In genomic region chr11:66868726-66869291, GRCh38 we compare ENCODE assay signal across 1 cellular context.
TF ChIP-seq lines count a peak whose summit lies in the region.

No MANE protein-coding gene starts in this region.

TF ChIP-seq in HepG2, 621 proteins besides CTCF, POLR2A, EP300 and RAD21 (continues in another document):
- TF ChIP-seq CHD4 (IDR thresholded peaks at IDR 0.05; ENCODE audit: borderline replicate concordance, low read length) = no peak
- TF ChIP-seq SYNCRIP (IDR thresholded peaks at IDR 0.05; ENCODE audit: insufficient read depth, low read depth, low read length) = no peak
- no peak for TF ChIP-seq ZNF292 (CRISPR knock-in tag; IDR thresholded peaks at IDR 0.05; ENCODE audit: borderline replicate concordance, low read depth)
- TF ChIP-seq RBM22 (optimal IDR thresholded peaks at IDR 0.05; ENCODE audit: low read length) = no peak
- no peak for TF ChIP-seq ZNF142 (CRISPR knock-in tag; IDR thresholded peaks at IDR 0.05)
- no peak for TF ChIP-seq LCORL (IDR thresholded peaks at IDR 0.05)
- no peak for TF ChIP-seq LCORL (CRISPR knock-in tag; IDR thresholded peaks at IDR 0.05)
- TF ChIP-seq, protein P1, sequence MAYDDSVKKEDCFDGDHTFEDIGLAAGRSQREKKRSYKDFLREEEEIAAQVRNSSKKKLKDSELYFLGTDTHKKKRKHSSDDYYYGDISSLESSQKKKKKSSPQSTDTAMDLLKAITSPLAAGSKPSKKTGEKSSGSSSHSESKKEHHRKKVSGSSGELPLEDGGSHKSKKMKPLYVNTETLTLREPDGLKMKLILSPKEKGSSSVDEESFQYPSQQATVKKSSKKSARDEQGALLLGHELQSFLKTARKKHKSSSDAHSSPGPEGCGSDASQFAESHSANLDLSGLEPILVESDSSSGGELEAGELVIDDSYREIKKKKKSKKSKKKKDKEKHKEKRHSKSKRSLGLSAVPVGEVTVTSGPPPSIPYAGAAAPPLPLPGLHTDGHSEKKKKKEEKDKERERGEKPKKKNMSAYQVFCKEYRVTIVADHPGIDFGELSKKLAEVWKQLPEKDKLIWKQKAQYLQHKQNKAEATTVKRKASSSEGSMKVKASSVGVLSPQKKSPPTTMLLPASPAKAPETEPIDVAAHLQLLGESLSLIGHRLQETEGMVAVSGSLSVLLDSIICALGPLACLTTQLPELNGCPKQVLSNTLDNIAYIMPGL (CRISPR knock-in tag; IDR thresholded peaks at IDR 0.05; ENCODE audit: borderline replicate concordance in 1 of 2, low read depth in 1 of 2) = peak; percentile 27 to 42; a peak in 2 of 4 replicates
- TF ChIP-seq MYC (CRISPR knock-in tag; IDR thresholded peaks at IDR 0.05; ENCODE audit: borderline replicate concordance) = peak; percentile 37; the same call in 1 of the 2 replicates
- TF ChIP-seq TBX2 (CRISPR knock-in tag; IDR thresholded peaks at IDR 0.05; ENCODE audit: borderline replicate concordance) = no peak
- TF ChIP-seq FOSL2 (CRISPR knock-in tag; IDR thresholded peaks at IDR 0.05) = peak; percentile 29; the same call in 1 of the 2 replicates
- TF ChIP-seq, protein P2, sequence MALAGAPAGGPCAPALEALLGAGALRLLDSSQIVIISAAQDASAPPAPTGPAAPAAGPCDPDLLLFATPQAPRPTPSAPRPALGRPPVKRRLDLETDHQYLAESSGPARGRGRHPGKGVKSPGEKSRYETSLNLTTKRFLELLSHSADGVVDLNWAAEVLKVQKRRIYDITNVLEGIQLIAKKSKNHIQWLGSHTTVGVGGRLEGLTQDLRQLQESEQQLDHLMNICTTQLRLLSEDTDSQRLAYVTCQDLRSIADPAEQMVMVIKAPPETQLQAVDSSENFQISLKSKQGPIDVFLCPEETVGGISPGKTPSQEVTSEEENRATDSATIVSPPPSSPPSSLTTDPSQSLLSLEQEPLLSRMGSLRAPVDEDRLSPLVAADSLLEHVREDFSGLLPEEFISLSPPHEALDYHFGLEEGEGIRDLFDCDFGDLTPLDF (CRISPR knock-in tag; IDR thresholded peaks at IDR 0.05) = no peak
- TF ChIP-seq, protein P3, sequence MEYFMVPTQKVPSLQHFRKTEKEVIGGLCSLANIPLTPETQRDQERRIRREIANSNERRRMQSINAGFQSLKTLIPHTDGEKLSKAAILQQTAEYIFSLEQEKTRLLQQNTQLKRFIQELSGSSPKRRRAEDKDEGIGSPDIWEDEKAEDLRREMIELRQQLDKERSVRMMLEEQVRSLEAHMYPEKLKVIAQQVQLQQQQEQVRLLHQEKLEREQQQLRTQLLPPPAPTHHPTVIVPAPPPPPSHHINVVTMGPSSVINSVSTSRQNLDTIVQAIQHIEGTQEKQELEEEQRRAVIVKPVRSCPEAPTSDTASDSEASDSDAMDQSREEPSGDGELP (IDR thresholded peaks at IDR 0.05; ENCODE audit: borderline replicate concordance, low read depth) = 0 out of 2 replicates have a peak, but pooled peaks have one; percentile 11
- TF ChIP-seq, protein P4, sequence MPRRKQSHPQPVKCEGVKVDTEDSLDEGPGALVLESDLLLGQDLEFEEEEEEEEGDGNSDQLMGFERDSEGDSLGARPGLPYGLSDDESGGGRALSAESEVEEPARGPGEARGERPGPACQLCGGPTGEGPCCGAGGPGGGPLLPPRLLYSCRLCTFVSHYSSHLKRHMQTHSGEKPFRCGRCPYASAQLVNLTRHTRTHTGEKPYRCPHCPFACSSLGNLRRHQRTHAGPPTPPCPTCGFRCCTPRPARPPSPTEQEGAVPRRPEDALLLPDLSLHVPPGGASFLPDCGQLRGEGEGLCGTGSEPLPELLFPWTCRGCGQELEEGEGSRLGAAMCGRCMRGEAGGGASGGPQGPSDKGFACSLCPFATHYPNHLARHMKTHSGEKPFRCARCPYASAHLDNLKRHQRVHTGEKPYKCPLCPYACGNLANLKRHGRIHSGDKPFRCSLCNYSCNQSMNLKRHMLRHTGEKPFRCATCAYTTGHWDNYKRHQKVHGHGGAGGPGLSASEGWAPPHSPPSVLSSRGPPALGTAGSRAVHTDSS (CRISPR knock-in tag; conservative IDR thresholded peaks at IDR 0.05) = no peak
- TF ChIP-seq ZNF143 (CRISPR knock-in tag; IDR thresholded peaks at IDR 0.05) = no peak
- no peak for TF ChIP-seq MTF1 (CRISPR knock-in tag; IDR thresholded peaks at IDR 0.05)
- no peak for TF ChIP-seq ZNF207 (IDR thresholded peaks at IDR 0.05; ENCODE audit: borderline replicate concordance)
- no peak for TF ChIP-seq HOXA7 (CRISPR knock-in tag; IDR thresholded peaks at IDR 0.05)
- TF ChIP-seq, protein P5, sequence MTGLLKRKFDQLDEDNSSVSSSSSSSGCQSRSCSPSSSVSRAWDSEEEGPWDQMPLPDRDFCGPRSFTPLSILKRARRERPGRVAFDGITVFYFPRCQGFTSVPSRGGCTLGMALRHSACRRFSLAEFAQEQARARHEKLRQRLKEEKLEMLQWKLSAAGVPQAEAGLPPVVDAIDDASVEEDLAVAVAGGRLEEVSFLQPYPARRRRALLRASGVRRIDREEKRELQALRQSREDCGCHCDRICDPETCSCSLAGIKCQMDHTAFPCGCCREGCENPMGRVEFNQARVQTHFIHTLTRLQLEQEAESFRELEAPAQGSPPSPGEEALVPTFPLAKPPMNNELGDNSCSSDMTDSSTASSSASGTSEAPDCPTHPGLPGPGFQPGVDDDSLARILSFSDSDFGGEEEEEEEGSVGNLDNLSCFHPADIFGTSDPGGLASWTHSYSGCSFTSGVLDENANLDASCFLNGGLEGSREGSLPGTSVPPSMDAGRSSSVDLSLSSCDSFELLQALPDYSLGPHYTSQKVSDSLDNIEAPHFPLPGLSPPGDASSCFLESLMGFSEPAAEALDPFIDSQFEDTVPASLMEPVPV (CRISPR knock-in tag; IDR thresholded peaks at IDR 0.05) = no peak
- 0 out of 2 replicates have a peak, but pooled peaks have one; percentile 15 for TF ChIP-seq BCL6 (CRISPR knock-in tag; IDR thresholded peaks at IDR 0.05)
- TF ChIP-seq CHD2 (IDR thresholded peaks at IDR 0.05; ENCODE audit: low read depth, low read length) = no peak
- no peak for TF ChIP-seq ZNF557 (CRISPR knock-in tag; IDR thresholded peaks at IDR 0.05)
- TF ChIP-seq KDM5B (CRISPR knock-in tag; IDR thresholded peaks at IDR 0.05; ENCODE audit: borderline replicate concordance) = 0 out of 2 replicates have a peak, but pooled peaks have one; percentile 28
- TF ChIP-seq ZBTB1 (CRISPR knock-in tag; IDR thresholded peaks at IDR 0.05; ENCODE audit: borderline replicate concordance) = no peak
- no peak for TF ChIP-seq U2AF1 (optimal IDR thresholded peaks at IDR 0.05; ENCODE audit: low read depth, low read length)
- no peak for TF ChIP-seq ZNF772 (CRISPR knock-in tag; IDR thresholded peaks at IDR 0.05)
- TF ChIP-seq ZFP41 (CRISPR knock-in tag; IDR thresholded peaks at IDR 0.05; ENCODE audit: borderline replicate concordance) = no peak
- no peak for TF ChIP-seq PHF20 (CRISPR knock-in tag; IDR thresholded peaks at IDR 0.05)
- no peak for TF ChIP-seq PPARG (CRISPR knock-in tag; conservative IDR thresholded peaks at IDR 0.05)
- TF ChIP-seq SP5 (CRISPR knock-in tag; IDR thresholded peaks at IDR 0.05; ENCODE audit: borderline replicate concordance, low read depth) = peak; percentile 40; the same call in 1 of the 2 replicates
- TF ChIP-seq, protein P6, sequence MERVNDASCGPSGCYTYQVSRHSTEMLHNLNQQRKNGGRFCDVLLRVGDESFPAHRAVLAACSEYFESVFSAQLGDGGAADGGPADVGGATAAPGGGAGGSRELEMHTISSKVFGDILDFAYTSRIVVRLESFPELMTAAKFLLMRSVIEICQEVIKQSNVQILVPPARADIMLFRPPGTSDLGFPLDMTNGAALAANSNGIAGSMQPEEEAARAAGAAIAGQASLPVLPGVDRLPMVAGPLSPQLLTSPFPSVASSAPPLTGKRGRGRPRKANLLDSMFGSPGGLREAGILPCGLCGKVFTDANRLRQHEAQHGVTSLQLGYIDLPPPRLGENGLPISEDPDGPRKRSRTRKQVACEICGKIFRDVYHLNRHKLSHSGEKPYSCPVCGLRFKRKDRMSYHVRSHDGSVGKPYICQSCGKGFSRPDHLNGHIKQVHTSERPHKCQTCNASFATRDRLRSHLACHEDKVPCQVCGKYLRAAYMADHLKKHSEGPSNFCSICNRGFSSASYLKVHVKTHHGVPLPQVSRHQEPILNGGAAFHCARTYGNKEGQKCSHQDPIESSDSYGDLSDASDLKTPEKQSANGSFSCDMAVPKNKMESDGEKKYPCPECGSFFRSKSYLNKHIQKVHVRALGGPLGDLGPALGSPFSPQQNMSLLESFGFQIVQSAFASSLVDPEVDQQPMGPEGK (CRISPR knock-in tag; IDR thresholded peaks at IDR 0.05) = peak; percentile 65
- TF ChIP-seq NR3C1 (CRISPR knock-in tag; IDR thresholded peaks at IDR 0.05) = no peak
- TF ChIP-seq, protein P7, sequence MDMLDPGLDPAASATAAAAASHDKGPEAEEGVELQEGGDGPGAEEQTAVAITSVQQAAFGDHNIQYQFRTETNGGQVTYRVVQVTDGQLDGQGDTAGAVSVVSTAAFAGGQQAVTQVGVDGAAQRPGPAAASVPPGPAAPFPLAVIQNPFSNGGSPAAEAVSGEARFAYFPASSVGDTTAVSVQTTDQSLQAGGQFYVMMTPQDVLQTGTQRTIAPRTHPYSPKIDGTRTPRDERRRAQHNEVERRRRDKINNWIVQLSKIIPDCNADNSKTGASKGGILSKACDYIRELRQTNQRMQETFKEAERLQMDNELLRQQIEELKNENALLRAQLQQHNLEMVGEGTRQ (IDR thresholded peaks at IDR 0.05; ENCODE audit: low read depth, low read length) = peak; percentile 34; the same call in 1 of the 2 replicates
- TF ChIP-seq, protein P7 (CRISPR knock-in tag; IDR thresholded peaks at IDR 0.05; ENCODE audit: borderline replicate concordance) = no peak
- peak; percentile 53 for TF ChIP-seq STAG1 (CRISPR knock-in tag; IDR thresholded peaks at IDR 0.05)
- TF ChIP-seq ZNF362 (CRISPR knock-in tag; IDR thresholded peaks at IDR 0.05; ENCODE audit: borderline replicate concordance) = no peak
- TF ChIP-seq, protein P8, sequence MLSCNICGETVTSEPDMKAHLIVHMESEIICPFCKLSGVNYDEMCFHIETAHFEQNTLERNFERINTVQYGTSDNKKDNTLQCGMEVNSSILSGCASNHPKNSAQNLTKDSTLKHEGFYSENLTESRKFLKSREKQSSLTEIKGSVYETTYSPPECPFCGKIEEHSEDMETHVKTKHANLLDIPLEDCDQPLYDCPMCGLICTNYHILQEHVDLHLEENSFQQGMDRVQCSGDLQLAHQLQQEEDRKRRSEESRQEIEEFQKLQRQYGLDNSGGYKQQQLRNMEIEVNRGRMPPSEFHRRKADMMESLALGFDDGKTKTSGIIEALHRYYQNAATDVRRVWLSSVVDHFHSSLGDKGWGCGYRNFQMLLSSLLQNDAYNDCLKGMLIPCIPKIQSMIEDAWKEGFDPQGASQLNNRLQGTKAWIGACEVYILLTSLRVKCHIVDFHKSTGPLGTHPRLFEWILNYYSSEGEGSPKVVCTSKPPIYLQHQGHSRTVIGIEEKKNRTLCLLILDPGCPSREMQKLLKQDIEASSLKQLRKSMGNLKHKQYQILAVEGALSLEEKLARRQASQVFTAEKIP (CRISPR knock-in tag; IDR thresholded peaks at IDR 0.05; ENCODE audit: borderline replicate concordance) = no peak
- TF ChIP-seq CBX5 (CRISPR knock-in tag; IDR thresholded peaks at IDR 0.05; ENCODE audit: borderline replicate concordance) = no peak
- no peak for TF ChIP-seq ZNF792 (CRISPR knock-in tag; IDR thresholded peaks at IDR 0.05)
- TF ChIP-seq SP2 (CRISPR knock-in tag; IDR thresholded peaks at IDR 0.05) = no peak
- TF ChIP-seq PAX8 (CRISPR knock-in tag; IDR thresholded peaks at IDR 0.05; ENCODE audit: borderline replicate concordance) = no peak
